1 cellular context compared by ENCODE assay signal in the genomic region with DNA sequence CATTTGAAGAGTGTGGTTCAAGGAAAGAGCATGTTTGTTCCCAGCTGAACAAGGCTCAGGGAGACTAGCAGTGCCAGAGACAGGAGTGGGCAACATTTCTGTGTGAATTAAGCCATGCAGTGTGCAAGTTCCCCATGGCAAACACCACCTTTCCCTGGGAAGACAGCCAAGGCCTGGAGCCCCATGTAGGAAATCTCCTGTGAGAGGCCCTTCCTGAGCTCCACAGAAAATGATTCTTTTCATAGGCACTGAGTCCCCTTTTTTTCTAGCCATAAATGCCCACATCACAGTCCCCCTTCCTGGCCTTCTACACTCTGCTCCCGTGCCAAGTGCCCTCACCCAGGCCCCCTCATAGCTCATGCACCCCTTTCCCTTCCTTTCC.
TF ChIP-seq lines count a peak whose summit lies in the region.

No MANE protein-coding gene starts in this region.

TF ChIP-seq in H1, 55 proteins besides CTCF, POLR2A, EP300 and RAD21:
- TF ChIP-seq CREB1 (IDR thresholded peaks at IDR 0.05) (no peak), BACH1 (IDR thresholded peaks at IDR 0.05; ENCODE audit: low read length) (no peak), SUZ12 (IDR thresholded peaks at IDR 0.05; ENCODE audit: low read length) (no peak), NANOG (IDR thresholded peaks at IDR 0.05; ENCODE audit: insufficient read depth, low read depth, low read length, poor library complexity, severe bottlenecking) (no peak), RFX5 (IDR thresholded peaks at IDR 0.05; ENCODE audit: borderline replicate concordance, low read depth, low read length) (no peak), ASH2L (IDR thresholded peaks at IDR 0.05; ENCODE audit: low read length) (no peak), CHD1 (IDR thresholded peaks at IDR 0.05; ENCODE audit: low read depth, low read length) (no peak), SRF (IDR thresholded peaks at IDR 0.05; ENCODE audit: low read depth, low read length) (no peak), TEAD4 (IDR thresholded peaks at IDR 0.05; ENCODE audit: low read depth, low read length) (no peak)
